15 cellular contexts compared by ENCODE assay signal in the genomic region with DNA sequence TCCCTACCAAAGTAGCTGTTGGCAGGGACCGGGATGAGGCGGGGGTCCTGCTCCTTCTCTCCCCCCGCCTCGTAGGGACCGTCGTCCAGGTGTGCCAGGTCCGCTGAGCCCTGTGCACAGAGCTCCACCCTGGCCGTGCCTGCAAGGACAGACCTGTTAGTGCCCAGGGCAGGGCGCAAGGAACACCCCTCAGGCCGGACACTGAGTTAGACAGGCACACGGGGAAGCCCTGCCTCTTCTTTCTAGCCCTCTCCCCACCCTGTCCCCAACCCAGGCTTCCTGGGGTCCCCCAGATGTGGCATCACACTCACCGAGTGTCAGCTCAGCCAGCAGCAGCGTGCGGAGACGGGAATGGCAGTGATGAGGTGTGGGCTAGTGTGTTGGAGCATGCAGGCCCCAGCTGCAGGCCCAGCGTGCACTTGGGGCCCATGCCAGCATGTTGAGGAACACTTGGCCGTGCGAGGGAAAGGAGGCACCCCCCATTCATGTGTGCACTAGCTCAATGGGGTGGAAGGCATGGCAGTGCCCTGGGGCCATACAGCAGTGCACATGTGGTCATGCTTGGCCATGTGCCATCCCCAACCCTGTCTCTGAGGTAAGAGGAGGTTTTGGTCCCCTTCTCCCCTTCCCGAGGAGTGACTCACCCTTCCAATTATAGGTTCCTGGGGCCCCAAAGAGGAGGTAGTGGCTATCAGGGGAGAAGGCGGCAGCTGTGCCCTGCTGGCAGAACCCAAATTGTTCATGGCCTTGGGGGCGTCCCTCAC. TPM values are rescaled to one million over a fixed set of nuclear protein-coding genes. Genes with fewer than 3 reads are reported as not detected.
DNase-seq lines count a peak whose midpoint lies in the region; ATAC-seq and TF ChIP-seq lines count a peak whose summit lies in the region.
"Had no signal": no experiment of that assay in that cellular context is flagged by ENCODE, and none has a peak within 500 bp of the region (broad histone marks: within the 10 kb centered on the region; RNA-seq: fewer than 3 reads in every experiment).

No MANE protein-coding gene starts in this region.

- peak; percentile 11 for DNase-seq in SKM-1 treated with dmso at 0.1 percent for 144 hours (lab: John Stamatoyannopoulos, UW; ENCODE audit: unreplicated experiment)
- no peak for DNase-seq in SKM-1 (lab: John Stamatoyannopoulos, UW; ENCODE audit: unreplicated experiment)
- DNase-seq in SJCRH30: peak; percentile 96
- DNase-seq in left ventricle myocardium inferior: no peak
- DNase-seq in stimulated activated naive CD4-positive, alpha-beta T cell treated with Interleukin-2 at 50 U/mL for 16 hours (lab: John Stamatoyannopoulos, UW): no peak
- no peak for DNase-seq in NCI-H748 (lab: John Stamatoyannopoulos, UW; ENCODE audit: unreplicated experiment)
- no peak for DNase-seq in sciatic nerve (ENCODE audit: low spot score)
- DNase-seq: activated CD4-positive, CD25-positive, alpha-beta regulatory T cell treated with anti-CD3 and anti-CD28 coated beads, Interleukin-2, amount 50 U/mL, for 72 hours; activated T-cell treated with anti-CD3 and anti-CD28 coated beads, Interleukin-2, amount 50 U/mL, for 4 hours; naive B cell; NCI-H1105 treated with DMSO at 0.1 percent for 48 hours; NCI-H524 treated with DMSO at 0.1 percent for 48 hours; testis had no signal

- H3K4me3 ChIP-seq in SJCRH30 (no peak overlapping the region), left ventricle myocardium inferior (peak overlapping the region; percentile 36)
- H3K4me3 ChIP-seq: right lobe of liver, testis had no signal

- H3K27me3 ChIP-seq in SJCRH30 (no peaks in the 10 kb centered on the region), left ventricle myocardium inferior (ENCODE audit: low read depth) (no peaks in the 10 kb centered on the region)
- H3K27me3 ChIP-seq: right lobe of liver, testis had no signal

- H3K27ac ChIP-seq in SJCRH30 (peak overlapping the region; percentile 22), left ventricle myocardium inferior (replicated peaks) (peak overlapping the region; percentile 60)
- H3K27ac ChIP-seq: right lobe of liver, testis had no signal

- ATAC-seq in HG02610 (IDR thresholded peaks at IDR 0.05; ENCODE audit: unreplicated experiment): no peak
- ATAC-seq in sciatic nerve: no peak
- ATAC-seq: activated T-cell treated with anti-CD3 and anti-CD28 coated beads, Interleukin-2, amount 50 U/mL, for 4 hours had no signal

- TF ChIP-seq CTCF in left ventricle myocardium inferior (IDR thresholded peaks at IDR 0.05; ENCODE audit: borderline replicate concordance): no peak

- H3K9me3 ChIP-seq in SJCRH30 (replicated peaks): no peaks in the 10 kb centered on the region
- H3K9me3 ChIP-seq in left ventricle myocardium inferior (replicated peaks): no peaks in the 10 kb centered on the region
- H3K9me3 ChIP-seq: right lobe of liver, testis had no signal

- intact Hi-C loops in left ventricle myocardium inferior (cut with micrococcal nuclease) (no loop called here), sciatic nerve (cut with DNase I) (no loop called here)

- no peaks in the 10 kb centered on the region for H3K36me3 ChIP-seq in SJCRH30
- peaks cover 42% of the 10 kb centered on the region for H3K36me3 ChIP-seq in left ventricle myocardium inferior
- H3K36me3 ChIP-seq: right lobe of liver had no signal

- H3K4me1 ChIP-seq in SJCRH30: peaks cover 50% of the 10 kb centered on the region
- H3K4me1 ChIP-seq in left ventricle myocardium inferior: peaks cover 62% of the 10 kb centered on the region
- H3K4me1 ChIP-seq: right lobe of liver, testis had no signal

RNA-seq across cellular contexts. Expression of gene ITGA7, which starts 7.3 kb away (rescaled TPM):
- total RNA-seq in SJCRH30 (2014; rRNA removed; shearing (Covaris generic)): 21.8 and 27.1 TPM in 2 replicates
- total RNA-seq in left ventricle myocardium inferior: 520 TPM
- 307 TPM for total RNA-seq in sciatic nerve

RNA-seq across cellular contexts. Expression of gene BLOC1S1, which starts 15.4 kb away (rescaled TPM):
- 66.7 and 76.2 TPM in 2 replicates for total RNA-seq in SJCRH30 (2014; rRNA removed; shearing (Covaris generic))
- total RNA-seq in left ventricle myocardium inferior (109 TPM), sciatic nerve (171 TPM)

RNA-seq across cellular contexts. Expression of gene RDH5, which starts 19.8 kb away (rescaled TPM):
- 2.0 and 2.5 TPM in 2 replicates for total RNA-seq in SJCRH30 (2014; rRNA removed; shearing (Covaris generic))
- total RNA-seq in left ventricle myocardium inferior (12.2 TPM), sciatic nerve (23.3 TPM)

RNA-seq across cellular contexts. Expression of gene CD63, which starts 28.4 kb away (rescaled TPM):
- total RNA-seq in SJCRH30 (2014; rRNA removed; shearing (Covaris generic)): 598 and 676 TPM in 2 replicates
- 705 TPM for total RNA-seq in left ventricle myocardium inferior
- total RNA-seq in sciatic nerve: 870 TPM

RNA-seq across cellular contexts. Expression of gene GDF11, which starts 42.5 kb away (rescaled TPM):
- total RNA-seq in SJCRH30 (2014; rRNA removed; shearing (Covaris generic)): 9.1 and 10.5 TPM in 2 replicates
- total RNA-seq in left ventricle myocardium inferior (15.6 TPM), sciatic nerve (10.0 TPM)

Comparison
In these comparisons a context has a peak if more than half of its experiments do, and no peak if none do; other contexts are left out.
1. DNase-seq: peak in SKM-1 treated with dmso at 0.1 percent for 144 hours (single experiment) and SJCRH30 (2 of 2); none in SKM-1 (single experiment), left ventricle myocardium inferior (single experiment), stimulated activated naive CD4-positive, alpha-beta T cell treated with Interleukin-2 at 50 U/mL for 16 hours (single experiment), NCI-H748 (single experiment) and sciatic nerve (single experiment).
2. RNA of gene ITGA7, which starts 7.3 kb away (total RNA-seq): 520 TPM in left ventricle myocardium inferior (single experiment) and 307 TPM in sciatic nerve (single experiment); 21.8 to 27.1 TPM in SJCRH30; every median in the first group is over 10 times any median in the second.